ENCODE assay signal across 9 cellular contexts in the genomic region with DNA sequence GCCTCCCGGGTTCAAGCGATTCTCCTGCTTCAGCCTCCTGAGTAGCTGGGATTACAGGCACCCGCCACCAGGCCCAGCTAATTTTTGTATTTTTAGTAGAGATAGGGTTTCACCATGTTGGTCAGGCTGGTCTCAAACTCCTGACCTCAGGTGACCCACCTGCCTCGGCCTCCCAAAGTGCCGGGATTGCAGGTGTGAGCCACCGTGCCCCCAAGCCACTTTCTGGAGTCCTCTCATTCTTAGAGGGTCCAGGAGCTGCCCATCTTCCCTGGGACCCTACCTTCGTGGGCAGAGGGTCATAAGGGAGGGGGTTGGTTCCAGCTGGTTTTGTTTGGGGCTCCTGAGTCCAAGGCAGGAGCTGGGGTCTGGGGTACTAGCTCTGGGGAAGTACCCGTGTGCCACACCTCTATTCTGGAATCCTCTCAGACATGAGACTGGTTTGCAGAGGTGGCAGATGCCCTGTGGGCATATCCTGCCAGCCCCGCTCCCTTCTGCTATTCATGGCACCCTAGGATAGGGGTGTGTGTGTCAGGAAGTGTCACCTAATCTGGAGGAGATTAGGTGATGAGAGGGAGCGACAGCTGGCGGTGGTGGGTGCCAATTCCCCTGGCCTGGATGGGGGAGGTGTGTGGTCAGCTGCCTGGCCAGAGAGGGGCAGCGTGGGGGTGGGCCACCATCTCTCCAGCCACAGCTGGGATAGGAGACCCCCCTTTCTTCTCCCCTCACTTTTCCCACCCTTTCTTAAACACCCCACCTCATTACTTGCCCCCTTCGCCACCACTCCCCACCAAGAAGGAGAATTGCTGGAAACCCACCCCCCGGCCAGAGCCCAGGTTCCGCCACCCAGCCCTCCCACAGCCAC. TPM values are rescaled to one million over a fixed set of nuclear protein-coding genes. Genes with fewer than 3 reads are reported as not detected.
A peak's percentile ranks its signal among the peaks of the same experiment; 100 is the strongest.
DNase-seq lines count a peak whose midpoint lies in the region; ATAC-seq and TF ChIP-seq lines count a peak whose summit lies in the region.
"Had no signal": no experiment of that assay in that cellular context is flagged by ENCODE, and none has a peak within 500 bp of the region (broad histone marks: within the 10 kb centered on the region; RNA-seq: fewer than 3 reads in every experiment).

No MANE protein-coding gene starts in this region.

- peaks cover 33% of the 10 kb centered on the region for H3K36me3 ChIP-seq in GM23338 (ENCODE audit: insufficient read depth)
- peaks cover 38% of the 10 kb centered on the region for H3K36me3 ChIP-seq in lower lobe of right lung

- peaks cover 37% of the 10 kb centered on the region for H3F3A ChIP-seq in GM23338 (replicated peaks; ENCODE audit: low read depth)

- peaks cover 23% of the 10 kb centered on the region for H3K4me1 Mint-ChIP-seq in GM23338
- H3K4me1 Mint-ChIP-seq in activated CD4-positive, alpha-beta memory T cell treated with anti-CD3 and anti-CD28 coated beads, Interleukin-2, amount 10 ng/mL, durations not matched to agents 7 days and 5 days: peaks cover 40% of the 10 kb centered on the region

- intact Hi-C loops in lower lobe of right lung (cut with DNase I): no loop called here

- peak overlapping the region; percentile 84 for H3K4me2 ChIP-seq in GM23338

- H3K79me2 ChIP-seq in GM23338 (replicated peaks; ENCODE audit: insufficient read depth): peaks cover 58% of the 10 kb centered on the region

- H4K20me1 ChIP-seq in GM23338 (replicated peaks; ENCODE audit: insufficient read depth): peaks cover 43% of the 10 kb centered on the region

- CTCF ChIA-PET in activated CD4-positive, alpha-beta memory T cell treated with anti-CD3 and anti-CD28 coated beads, Interleukin-2, amount 10 ng/mL, durations not matched to agents 7 days and 5 days (lab: Charles Lee): interaction anchor here (0.7 to 9.1 kb wide), 9 partner anchors 8 to 208 kb away, joined by 3 to 90 read pairs (median 3); a partner anchor contains a TSS

- no peaks in the 10 kb centered on the region; the same call in 2 of the 3 replicates for H3K9me3 Mint-ChIP-seq in GM23338
- H3K9me3 Mint-ChIP-seq in activated CD4-positive, alpha-beta memory T cell treated with anti-CD3 and anti-CD28 coated beads, Interleukin-2, amount 10 ng/mL, durations not matched to agents 7 days and 5 days: no peaks in the 10 kb centered on the region

- H3K36me3 Mint-ChIP-seq in GM23338 (ENCODE audit: low read depth): peaks cover 35% of the 10 kb centered on the region
- peaks cover 20% of the 10 kb centered on the region for H3K36me3 Mint-ChIP-seq in activated CD4-positive, alpha-beta memory T cell treated with anti-CD3 and anti-CD28 coated beads, Interleukin-2, amount 10 ng/mL, durations not matched to agents 7 days and 5 days (ENCODE audit: low read depth)

- H3K9me2 ChIP-seq in GM23338 (ENCODE audit: insufficient read depth): no peaks in the 10 kb centered on the region

- H3K27ac ChIP-seq in GM23338 (ENCODE audit: low read depth): peak overlapping the region; percentile 84
- H3K27ac ChIP-seq in lower lobe of right lung: peak overlapping the region; percentile 92

- H2AFZ ChIP-seq in GM23338: no peak overlapping the region

- peak overlapping the region; percentile 91 for H3K4me3 Mint-ChIP-seq in GM23338
- peak overlapping the region; percentile 13 for H3K4me3 Mint-ChIP-seq in activated CD4-positive, alpha-beta memory T cell treated with anti-CD3 and anti-CD28 coated beads, Interleukin-2, amount 10 ng/mL, durations not matched to agents 7 days and 5 days

- no peaks in the 10 kb centered on the region for H3K9me3 ChIP-seq in lower lobe of right lung
- H3K9me3 ChIP-seq: right lobe of liver had no signal

- H3K27me3 Mint-ChIP-seq in GM23338 (ENCODE audit: insufficient read depth, low read depth, poor library complexity): peaks cover 40% of the 10 kb centered on the region
- H3K27me3 Mint-ChIP-seq in activated CD4-positive, alpha-beta memory T cell treated with anti-CD3 and anti-CD28 coated beads, Interleukin-2, amount 10 ng/mL, durations not matched to agents 7 days and 5 days: no peaks in the 10 kb centered on the region

- ATAC-seq in GM23338: no peak
- ATAC-seq in lower lobe of right lung: no peak
- ATAC-seq in GM21717 (IDR thresholded peaks at IDR 0.05; ENCODE audit: unreplicated experiment): no peak
- ATAC-seq: right lobe of liver had no signal

- H3K4me3 ChIP-seq in GM23338 (peak overlapping the region; percentile 95), lower lobe of right lung (no peak overlapping the region)

- POLR2A ChIA-PET in activated CD4-positive, alpha-beta memory T cell treated with anti-CD3 and anti-CD28 coated beads, Interleukin-2, amount 10 ng/mL, durations not matched to agents 7 days and 5 days (lab: Charles Lee): interaction anchor here (1.1 to 5.5 kb wide), 8 partner anchors 11 to 186 kb away, joined by 4 to 73 read pairs (median 10); a partner anchor contains a TSS

- TF ChIP-seq CTCF in GM23338 (conservative IDR thresholded peaks at IDR 0.05; ENCODE audit: low read depth in 2 of 2) (no peak), lower lobe of right lung (IDR thresholded peaks at IDR 0.05) (no peak)

- peak; percentile 29 for DNase-seq in 8988T
- no peak for DNase-seq in GM23338 (ENCODE audit: low spot score)
- no peak for DNase-seq in activated CD4-positive, alpha-beta memory T cell treated with anti-CD3 and anti-CD28 coated beads, Interleukin-2, amount 10 ng/mL, durations not matched to agents 7 days and 5 days
- no peak for DNase-seq in lower lobe of right lung
- DNase-seq in amniotic stem cell (lab: John Stamatoyannopoulos, UW): no peak
- DNase-seq in HuH-7.5 (ENCODE audit: low spot score): no peak
- no peak for DNase-seq in MV-4-11 (lab: John Stamatoyannopoulos, UW)

- H3K27ac Mint-ChIP-seq in GM23338: no peak overlapping the region
- H3K27ac Mint-ChIP-seq in activated CD4-positive, alpha-beta memory T cell treated with anti-CD3 and anti-CD28 coated beads, Interleukin-2, amount 10 ng/mL, durations not matched to agents 7 days and 5 days: peak overlapping the region; percentile 92

- H3K27me3 ChIP-seq in GM23338 (ENCODE audit: insufficient read depth) (no peaks in the 10 kb centered on the region), lower lobe of right lung (ENCODE audit: low read depth) (no peaks in the 10 kb centered on the region)
- H3K27me3 ChIP-seq: right lobe of liver had no signal

- H3K4me1 ChIP-seq in GM23338 (ENCODE audit: insufficient read depth): peaks cover 22% of the 10 kb centered on the region
- H3K4me1 ChIP-seq in lower lobe of right lung: peaks cover 37% of the 10 kb centered on the region

TF ChIP-seq in GM23338, 12 proteins besides CTCF, POLR2A, EP300 and RAD21:
- TF ChIP-seq ZNF114 (CRISPR knock-in tag; IDR thresholded peaks at IDR 0.05): no peak
- no peak for TF ChIP-seq EZH2 (IDR thresholded peaks at IDR 0.05; ENCODE audit: low read depth, unreplicated experiment)
- TF ChIP-seq ZNF331 (CRISPR knock-in tag; IDR thresholded peaks at IDR 0.05; ENCODE audit: low read depth): no peak
- TF ChIP-seq CREB1 (CRISPR knock-in tag; IDR thresholded peaks at IDR 0.05; ENCODE audit: low read depth): no peak
- TF ChIP-seq STAT1 (IDR thresholded peaks at IDR 0.05; ENCODE audit: unreplicated experiment): no peak
- no peak for TF ChIP-seq NANOG (IDR thresholded peaks at IDR 0.05; ENCODE audit: borderline replicate concordance)

RNA-seq across cellular contexts. Expression of a gene that starts 2.1 kb away (rescaled TPM):
- total RNA-seq in GM23338 (2014; rRNA removed; shearing (Covaris generic)): 700 and 762 TPM in 2 replicates
- polyA plus RNA-seq in GM23338 (2016; fragmentation: Nextera tagmentation; extraction: Ambion mirVana): 587 and 590 TPM in 2 replicates
- total RNA-seq in activated CD4-positive, alpha-beta memory T cell treated with anti-CD3 and anti-CD28 coated beads, Interleukin-2, amount 10 ng/mL, durations not matched to agents 7 days and 5 days: 100 to 1,000 TPM; 103 to 108 TPM
- 88.3 TPM for total RNA-seq in lower lobe of right lung

RNA-seq across cellular contexts. Expression of a gene that starts 10.2 kb away (rescaled TPM):
- 3.1 and 5.7 TPM in 2 replicates for total RNA-seq in GM23338 (2014; rRNA removed; shearing (Covaris generic))
- polyA plus RNA-seq in GM23338 (2016; fragmentation: Nextera tagmentation; extraction: Ambion mirVana): 2.6 and 2.8 TPM in 2 replicates
- total RNA-seq in activated CD4-positive, alpha-beta memory T cell treated with anti-CD3 and anti-CD28 coated beads, Interleukin-2, amount 10 ng/mL, durations not matched to agents 7 days and 5 days: 1 to 10 TPM; 2.6 to 2.9 TPM
- 2.1 TPM for total RNA-seq in lower lobe of right lung

RNA-seq across cellular contexts. Expression of a gene that starts 11.7 kb away (rescaled TPM):
- 46.8 and 63.4 TPM in 2 replicates for total RNA-seq in GM23338 (2014; rRNA removed; shearing (Covaris generic))
- polyA plus RNA-seq in GM23338 (2016; fragmentation: Nextera tagmentation; extraction: Ambion mirVana): 77.3 and 79.3 TPM in 2 replicates
- total RNA-seq in activated CD4-positive, alpha-beta memory T cell treated with anti-CD3 and anti-CD28 coated beads, Interleukin-2, amount 10 ng/mL, durations not matched to agents 7 days and 5 days: 1 to 10 TPM; 1.9 to 2.9 TPM
- 3.8 TPM for total RNA-seq in lower lobe of right lung

RNA-seq across cellular contexts. Expression of a gene that starts 13.5 kb away (rescaled TPM):
- 30.6 and 61.3 TPM in 2 replicates for total RNA-seq in GM23338 (2014; rRNA removed; shearing (Covaris generic))
- polyA plus RNA-seq in GM23338 (2016; fragmentation: Nextera tagmentation; extraction: Ambion mirVana): 102 and 114 TPM in 2 replicates
- 10 to 100 TPM; 71.2 to 74.3 TPM for total RNA-seq in activated CD4-positive, alpha-beta memory T cell treated with anti-CD3 and anti-CD28 coated beads, Interleukin-2, amount 10 ng/mL, durations not matched to agents 7 days and 5 days
- 17.0 TPM for total RNA-seq in lower lobe of right lung

RNA-seq across cellular contexts. Expression of a gene that starts 13.5 kb away (rescaled TPM):
- 89.3 and 164 TPM in 2 replicates for total RNA-seq in GM23338 (2014; rRNA removed; shearing (Covaris generic))
- polyA plus RNA-seq in GM23338 (2016; fragmentation: Nextera tagmentation; extraction: Ambion mirVana): 57.4 and 72.4 TPM in 2 replicates
- 100 to 1,000 TPM; 163 to 174 TPM for total RNA-seq in activated CD4-positive, alpha-beta memory T cell treated with anti-CD3 and anti-CD28 coated beads, Interleukin-2, amount 10 ng/mL, durations not matched to agents 7 days and 5 days
- 99.8 TPM for total RNA-seq in lower lobe of right lung
